ENCODE assay signal across 1 cellular context in genomic region chr7:13731643-13732042, GRCh38.
TF ChIP-seq lines count a peak whose summit lies in the region.

No MANE protein-coding gene starts in this region.

TF ChIP-seq in IMR-90, 13 proteins besides CTCF, POLR2A, EP300 and RAD21 (continued from another document):
- TF ChIP-seq SMC3 (IDR thresholded peaks at IDR 0.05; ENCODE audit: low read depth, low read length) (no peak), CEBPB (IDR thresholded peaks at IDR 0.05; ENCODE audit: low read depth, low read length) (no peak), MAZ (IDR thresholded peaks at IDR 0.05; ENCODE audit: borderline replicate concordance, low read depth, low read length) (no peak), BHLHE40 (IDR thresholded peaks at IDR 0.05; ENCODE audit: low read depth, low read length) (no peak), USF2 (IDR thresholded peaks at IDR 0.05; ENCODE audit: low read depth, low read length) (no peak), MXI1 (IDR thresholded peaks at IDR 0.05; ENCODE audit: borderline replicate concordance, low read depth, low read length) (no peak), FOS (IDR thresholded peaks at IDR 0.05; ENCODE audit: low read depth, low read length) (no peak)
TF ChIP-seq in IMR-90: peak in this region for 0.
